8 cellular contexts compared by ENCODE assay signal in genomic region chrX:103687073-103687695, GRCh38. TPM values are rescaled to one million over a fixed set of nuclear protein-coding genes. Genes with fewer than 3 reads are reported as not detected.
DNase-seq lines count a peak whose midpoint lies in the region; ATAC-seq and TF ChIP-seq lines count a peak whose summit lies in the region.

No MANE protein-coding gene starts in this region.

- intact Hi-C loops in colonic mucosa (cut with DNase I), result loop anchor here (5.0 kb wide), 1 partner anchor 130 kb away; no protein-coding TSS in a partner anchor

- H3K27ac ChIP-seq in colonic mucosa (peak overlapping the region; percentile 85), liver (ENCODE audit: low read depth in 1 of 2, low read length in 2 of 2) (peak overlapping the region; percentile 96 to 100)

- H3K9me3 ChIP-seq in colonic mucosa (no peaks in the 10 kb centered on the region), liver (ENCODE audit: control insufficient read depth in 4 of 4, low read length in 3 of 4) (no peaks in the 10 kb centered on the region)

- CTCF ChIA-PET in AG04449 (lab: Yijun Ruan, JAX), result interaction anchor here (0.7 kb wide), 3 partner anchors 29 to 171 kb away, joined by 3 read pairs; no protein-coding TSS in a partner anchor

- DNase-seq in AG04449 (ENCODE audit: low read depth, low spot score) (peak; percentile 29), NCI-H2196 (lab: John Stamatoyannopoulos, UW; ENCODE audit: unreplicated experiment) (peak; percentile 59), colonic mucosa (peak; percentile 88)
- DNase-seq in activated CD4-positive, alpha-beta T cell treated with anti-CD3 and anti-CD28 coated beads for 1 hour, result peak; percentile 80
- DNase-seq in stimulated activated CD4-positive, alpha-beta T cell treated with anti-CD3 and anti-CD28 coated beads, Interleukin-2, amount 100 ng/mL, for 48 hours, result peak; percentile 69 to 73

- peak; percentile 31 for ATAC-seq in GM18861 (IDR thresholded peaks at IDR 0.05; ENCODE audit: unreplicated experiment)
- peak; percentile 44 for ATAC-seq in HG03064 (IDR thresholded peaks at IDR 0.05; ENCODE audit: low read depth, unreplicated experiment)

- POLR2A ChIA-PET in AG04449 (lab: Yijun Ruan, JAX), result interaction anchor here (0.8 kb wide), 1 partner anchor 9 kb away, joined by 4 read pairs; no protein-coding TSS in a partner anchor

- H3K4me1 ChIP-seq in colonic mucosa, result no peaks in the 10 kb centered on the region
- H3K4me1 ChIP-seq in liver (ENCODE audit: control insufficient read depth in 4 of 4, insufficient read depth in 4 of 4, low read length in 3 of 4), result peaks cover 0 to 10% (median 1%) of the 10 kb centered on the region in 4 donors

- TF ChIP-seq RAD21 in liver (IDR thresholded peaks at IDR 0.05), result no peak

- peak overlapping the region; percentile 61 to 76 for H3K9ac ChIP-seq in colonic mucosa (ENCODE audit: low read depth in 2 of 2, low read length in 2 of 2)
- peak overlapping the region; percentile 76 to 100 for H3K9ac ChIP-seq in liver (ENCODE audit: low read depth in 1 of 2, low read length in 2 of 2)

- no peaks in the 10 kb centered on the region for H3K36me3 ChIP-seq in colonic mucosa
- H3K36me3 ChIP-seq in liver (ENCODE audit: control insufficient read depth in 4 of 4, insufficient read depth in 3 of 4, low read depth in 1 of 4, low read length in 3 of 4), result peaks cover 0 to 9% (median 6%) of the 10 kb centered on the region in 4 donors

- H3K4me3 ChIP-seq in AG04449 (ENCODE audit: low read depth, low read length), result peak overlapping the region; percentile 69
- H3K4me3 ChIP-seq in colonic mucosa, result peak overlapping the region; percentile 33
- H3K4me3 ChIP-seq in liver (ENCODE audit: low read depth in 1 of 3, low read length in 3 of 3), result peak overlapping the region; percentile 57 to 76 (median 76)

- peak; percentile 69 for TF ChIP-seq CTCF in AG04449 (IDR thresholded peaks at IDR 0.05; ENCODE audit: insufficient read depth, low read length, missing control alignments)
- peak; percentile 32 for TF ChIP-seq CTCF in colonic mucosa (IDR thresholded peaks at IDR 0.05)
- TF ChIP-seq CTCF in liver (IDR thresholded peaks at IDR 0.05; ENCODE audit: low read depth, low read length, missing input control), result peak; percentile 44

- H3K27me3 ChIP-seq in colonic mucosa, result no peaks in the 10 kb centered on the region
- H3K27me3 ChIP-seq in liver (ENCODE audit: control insufficient read depth in 4 of 4, insufficient read depth in 4 of 4, low read length in 3 of 4), result no peaks in the 10 kb centered on the region

- WGBS in liver, result under 1% methylated on average over 40 of the region's 40 CpGs

TF ChIP-seq in liver, 16 proteins besides CTCF, POLR2A, EP300 and RAD21:
- peak; percentile 75 for TF ChIP-seq NR2F2 (IDR thresholded peaks at IDR 0.05)
- TF ChIP-seq GABPA (IDR thresholded peaks at IDR 0.05 in 1 of 2, conservative IDR thresholded peaks at IDR 0.05 in 1 of 2), result peak; percentile 67 to 90
- peak; percentile 85 for TF ChIP-seq ZBTB33 (IDR thresholded peaks at IDR 0.05)
- TF ChIP-seq HNF4G (IDR thresholded peaks at IDR 0.05), result no peak
- no peak for TF ChIP-seq FOXA1 (IDR thresholded peaks at IDR 0.05)
- TF ChIP-seq SP1 (IDR thresholded peaks at IDR 0.05), result peak; percentile 37
- TF ChIP-seq YY1 (IDR thresholded peaks at IDR 0.05), result no peak
- TF ChIP-seq HNF4A (conservative IDR thresholded peaks at IDR 0.05), result peak in 1 of 2 donors; percentile 9
- no peak for TF ChIP-seq ATF3 (IDR thresholded peaks at IDR 0.05)
- no peak for TF ChIP-seq JUND (IDR thresholded peaks at IDR 0.05)
- TF ChIP-seq EGR1 (IDR thresholded peaks at IDR 0.05; ENCODE audit: low read depth in 2 of 2), result peak; percentile 71 to 81
- no peak for TF ChIP-seq REST (IDR thresholded peaks at IDR 0.05)
- no peak for TF ChIP-seq RXRA (IDR thresholded peaks at IDR 0.05)
- TF ChIP-seq TAF1 (conservative IDR thresholded peaks at IDR 0.05), result no peak
- peak; percentile 84 for TF ChIP-seq MAX (IDR thresholded peaks at IDR 0.05)
- no peak for TF ChIP-seq FOXA2 (IDR thresholded peaks at IDR 0.05)

RNA-seq across cellular contexts. Expression of gene MORF4L2, which starts 0.7 kb away (rescaled TPM):
- 100 to 1,000 TPM; 198 to 266 TPM for total RNA-seq in colonic mucosa
- total RNA-seq in liver, result 100 to 1,000 TPM in 1 of 2 donors, 10 to 100 TPM in 1; 90.9 to 366 TPM
- polyA plus RNA-seq in liver, result 100 to 1,000 TPM in 1 of 2 donors, 10 to 100 TPM in 1; 91.3 to 258 TPM

RNA-seq across cellular contexts. Expression of gene TMEM31, which starts 23.5 kb away (rescaled TPM):
- total RNA-seq in colonic mucosa (not detected), liver (not detected)
- not detected for polyA plus RNA-seq in liver

RNA-seq across cellular contexts. Expression of gene TCEAL1, which starts 58.4 kb away (rescaled TPM):
- total RNA-seq in colonic mucosa (10 to 100 TPM; 11.2 to 13.0 TPM), liver (1 to 10 TPM; 5.0 to 9.2 TPM)
- 10 to 100 TPM in 1 of 2 donors, 1 to 10 TPM in 1; 9.6 to 15.8 TPM for polyA plus RNA-seq in liver

Comparison
In these comparisons a context has a peak if more than half of its experiments do, and no peak if none do; other contexts are left out.
1. Peak in every context shown above with its lines: DNase-seq, ATAC-seq, H3K4me3 ChIP-seq and H3K27ac ChIP-seq.
2. DNase-seq: peak in every context shown above with its lines; median percentile 88 in colonic mucosa; 80 in activated CD4-positive, alpha-beta T cell treated with anti-CD3 and anti-CD28 coated beads for 1 hour; 71 in stimulated activated CD4-positive, alpha-beta T cell treated with anti-CD3 and anti-CD28 coated beads, Interleukin-2, amount 100 ng/mL, for 48 hours; 59 in NCI-H2196; 29 in AG04449.